Comparison of ENCODE assay signal across 9 cellular contexts in genomic region chr5:36739751-36740221, GRCh38.
DNase-seq lines count a peak whose midpoint lies in the region; ATAC-seq and TF ChIP-seq lines count a peak whose summit lies in the region.
"Had no signal": no experiment of that assay in that cellular context is flagged by ENCODE, and none has a peak within 500 bp of the region (broad histone marks: within the 10 kb centered on the region; RNA-seq: fewer than 3 reads in every experiment).

No MANE protein-coding gene starts in this region.

- no peak overlapping the region for H3K27ac Mint-ChIP-seq in CD8-positive, alpha-beta memory T cell
- H3K27ac Mint-ChIP-seq: T-helper 1 cell treated with Interleukin-12 subunit alpha and Interleukin-12 subunit beta and Interleukin-4 antibody, amounts not matched to agents 30 μg/mL and 1 μg/mL, for 36 hours had no signal

- no peak for TF ChIP-seq POLR2A in tibial nerve (IDR thresholded peaks at IDR 0.05)

- WGBS in tibial nerve, 2 donors: 19 to 21% methylated on average over 5 of the region's 5 CpGs

- TF ChIP-seq EP300 in tibial nerve (IDR thresholded peaks at IDR 0.05): no peak

- H4K20me1 ChIP-seq in PC-3 (ENCODE audit: low read length): no peaks in the 10 kb centered on the region
- no peaks in the 10 kb centered on the region for H4K20me1 ChIP-seq in osteoblast (ENCODE audit: insufficient read depth, low read length)

- no peaks in the 10 kb centered on the region for H3K9me3 ChIP-seq in CD8-positive, alpha-beta memory T cell (ENCODE audit: low read length)
- H3K9me3 ChIP-seq in PC-3 (ENCODE audit: low read length) (no peaks in the 10 kb centered on the region), osteoblast (ENCODE audit: low read depth, low read length) (no peaks in the 10 kb centered on the region), tibial nerve (no peaks in the 10 kb centered on the region)

- H3K4me3 ChIP-seq in CD8-positive, alpha-beta memory T cell (ENCODE audit: low read length): no peak overlapping the region
- H3K4me3 ChIP-seq in PC-3 (ENCODE audit: low read length) (peak overlapping the region; percentile 9; the same call in 1 of the 2 replicates), fibroblast of the aortic adventitia (ENCODE audit: low read depth, low read length) (no peak overlapping the region), osteoblast (ENCODE audit: insufficient read depth, low read length) (no peak overlapping the region), tibial nerve (no peak overlapping the region)

- ATAC-seq in GM19395 (IDR thresholded peaks at IDR 0.05; ENCODE audit: unreplicated experiment): peak; percentile 65
- ATAC-seq in PC-3: peak; percentile 28; the same call in 1 of the 2 replicates

- CTCF ChIA-PET in CD8-positive, alpha-beta memory T cell (lab: Charles Lee): interaction anchor here (0.6 to 2.4 kb wide), 3 partner anchors 9 to 174 kb away, joined by 3 to 16 read pairs (median 4); no protein-coding TSS in a partner anchor
- CTCF ChIA-PET in PC-3 (lab: Charles Lee): interaction anchor here (0.5 to 1.3 kb wide), 5 partner anchors 21 to 634 kb away, joined by 3 to 9 read pairs (median 3); no protein-coding TSS in a partner anchor

- peak; percentile 41 to 69 (median 46) for DNase-seq in CD8-positive, alpha-beta memory T cell
- DNase-seq in HuH-7 (ENCODE audit: low spot score): peak; percentile 71
- peak; percentile 89 for DNase-seq in PC-3
- peak; percentile 66 for DNase-seq in activated T-cell treated with anti-CD3 and anti-CD28 coated beads for 48 hours (ENCODE audit: low read depth)
- peak; percentile 78 for DNase-seq in fibroblast of the aortic adventitia (ENCODE audit: low read depth)
- no peak for DNase-seq in osteoblast (ENCODE audit: insufficient read length, low spot score, missing footprints)
- DNase-seq in tibial nerve (ENCODE audit: low spot score in 2 of 2): peak; percentile 42 to 78

- peaks cover 6 to 18% (median 8%) of the 10 kb centered on the region in 3 donors for H3K4me1 Mint-ChIP-seq in CD8-positive, alpha-beta memory T cell

- no TSS peak for BruUV-seq in PC-3 (replicated peaks; lab: Mats Ljungman, UMichigan)

- peaks cover 5% of the 10 kb centered on the region for H3K4me1 ChIP-seq in CD8-positive, alpha-beta memory T cell (ENCODE audit: insufficient read depth, low read length)
- H3K4me1 ChIP-seq in PC-3 (ENCODE audit: insufficient read depth, low read length) (peaks cover 10% of the 10 kb centered on the region), osteoblast (ENCODE audit: insufficient read depth, low read length) (peaks cover 10% of the 10 kb centered on the region), tibial nerve (peaks cover 0 to 11% (median 2%) of the 10 kb centered on the region in 4 donors)

- POLR2A ChIA-PET in CD8-positive, alpha-beta memory T cell (lab: Charles Lee): no interaction called here
- POLR2A ChIA-PET in PC-3 (lab: Charles Lee; ENCODE audit: unreplicated experiment): interaction anchor here (0.5 kb wide), 1 partner anchor 266 kb away, joined by 4 read pairs; no protein-coding TSS in a partner anchor

- no peaks in the 10 kb centered on the region for H3K9me3 Mint-ChIP-seq in CD8-positive, alpha-beta memory T cell
- H3K9me3 Mint-ChIP-seq: T-helper 1 cell treated with Interleukin-12 subunit alpha and Interleukin-12 subunit beta and Interleukin-4 antibody, amounts not matched to agents 30 μg/mL and 1 μg/mL, for 36 hours had no signal

- peak; percentile 95 for TF ChIP-seq CTCF in PC-3 (conservative IDR thresholded peaks at IDR 0.05; ENCODE audit: low read depth, low read length)
- peak; percentile 87 for TF ChIP-seq CTCF in fibroblast of the aortic adventitia (IDR thresholded peaks at IDR 0.05; ENCODE audit: insufficient read depth, low read length)
- TF ChIP-seq CTCF in osteoblast (IDR thresholded peaks at IDR 0.05; ENCODE audit: extremely low read depth, low read depth, low read length): peak; percentile 94
- TF ChIP-seq CTCF in tibial nerve (IDR thresholded peaks at IDR 0.05): peak; percentile 38 to 67 (median 52)

- intact Hi-C loops in PC-3 (cut with micrococcal nuclease): loop anchor here (1.0 kb wide), 1 partner anchor 131 kb away; no protein-coding TSS in a partner anchor

- H3K4me2 ChIP-seq in PC-3 (ENCODE audit: low read length): peak overlapping the region; percentile 62
- peak overlapping the region; percentile 6 for H3K4me2 ChIP-seq in osteoblast (ENCODE audit: insufficient read depth, low read length)

- no peaks in the 10 kb centered on the region for H3F3A ChIP-seq in PC-3 (ENCODE audit: low read length, unreplicated experiment)

- H2AFZ ChIP-seq in PC-3 (ENCODE audit: low read length) (peak overlapping the region; percentile 80), osteoblast (ENCODE audit: low read length) (peak overlapping the region; percentile 28)

- peaks cover 22 to 51% of the 10 kb centered on the region in 2 donors for H3K27me3 Mint-ChIP-seq in CD8-positive, alpha-beta memory T cell

- H3K36me3 ChIP-seq in CD8-positive, alpha-beta memory T cell (ENCODE audit: insufficient read depth, low read length): no peaks in the 10 kb centered on the region
- H3K36me3 ChIP-seq in PC-3 (ENCODE audit: low read depth, low read length) (no peaks in the 10 kb centered on the region), osteoblast (ENCODE audit: insufficient read depth, low read length) (no peaks in the 10 kb centered on the region), tibial nerve (no peaks in the 10 kb centered on the region)

- H3K79me2 ChIP-seq in PC-3 (ENCODE audit: low read length) (no peaks in the 10 kb centered on the region), osteoblast (ENCODE audit: insufficient read depth, low read length) (no peaks in the 10 kb centered on the region)

- H3K27me3 ChIP-seq in CD8-positive, alpha-beta memory T cell (ENCODE audit: insufficient read depth, low read length, poor library complexity, severe bottlenecking): peaks cover 10% of the 10 kb centered on the region
- H3K27me3 ChIP-seq in PC-3 (ENCODE audit: low read length) (no peaks in the 10 kb centered on the region), osteoblast (ENCODE audit: insufficient read depth, low read length) (peaks cover 13% of the 10 kb centered on the region), tibial nerve (no peaks in the 10 kb centered on the region)

- no peak overlapping the region for H3K27ac ChIP-seq in CD8-positive, alpha-beta memory T cell (ENCODE audit: low read depth, low read length)
- H3K27ac ChIP-seq in PC-3 (ENCODE audit: low read length) (no peak overlapping the region), osteoblast (ENCODE audit: low read depth, low read length) (no peak overlapping the region), tibial nerve (no peak overlapping the region)

- H3K4me3 Mint-ChIP-seq in CD8-positive, alpha-beta memory T cell: no peak overlapping the region
- H3K4me3 Mint-ChIP-seq: T-helper 1 cell treated with Interleukin-12 subunit alpha and Interleukin-12 subunit beta and Interleukin-4 antibody, amounts not matched to agents 30 μg/mL and 1 μg/mL, for 36 hours had no signal

- no peaks in the 10 kb centered on the region for H3K36me3 Mint-ChIP-seq in CD8-positive, alpha-beta memory T cell

- no peaks in the 10 kb centered on the region for H3K9me2 ChIP-seq in PC-3 (replicated peaks; ENCODE audit: low read length)

- H3K9ac ChIP-seq in PC-3 (ENCODE audit: low read length): no peak overlapping the region
